ENCODE assay signal across 15 cellular contexts in the genomic region with DNA sequence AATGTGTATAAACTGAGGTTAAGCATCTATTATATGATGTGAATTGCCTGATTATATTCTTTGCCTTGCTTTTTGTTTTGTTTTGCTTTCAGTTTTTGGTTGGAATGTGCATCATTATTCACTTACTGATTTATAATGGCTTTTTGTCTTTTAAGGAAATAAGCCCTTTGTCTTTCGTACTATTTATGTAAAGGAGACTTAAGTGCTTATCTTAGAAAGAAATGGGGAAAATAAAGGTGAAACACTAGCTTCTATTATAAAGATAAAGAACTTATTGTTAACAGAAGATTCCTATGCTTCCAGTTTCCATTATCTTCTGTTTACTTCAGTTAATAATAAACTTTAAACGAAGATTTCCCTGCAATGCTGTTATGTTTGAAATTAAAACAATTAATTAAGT. TPM values are rescaled to one million over a fixed set of nuclear protein-coding genes. Genes with fewer than 3 reads are reported as not detected.
A peak's percentile ranks its signal among the peaks of the same experiment; 100 is the strongest.
DNase-seq lines count a peak whose midpoint lies in the region; ATAC-seq and TF ChIP-seq lines count a peak whose summit lies in the region.
"Had no signal": no experiment of that assay in that cellular context is flagged by ENCODE, and none has a peak within 500 bp of the region (broad histone marks: within the 10 kb centered on the region; RNA-seq: fewer than 3 reads in every experiment).

No MANE protein-coding gene starts in this region.

- no peak overlapping the region for H3K9ac ChIP-seq in HUES64 (ENCODE audit: low read depth, low read length)
- no peak overlapping the region for H3K9ac ChIP-seq in endodermal cell (ENCODE audit: extremely low read depth, low read length, poor library complexity, severe bottlenecking)
- H3K9ac ChIP-seq in neural progenitor cell = no peak overlapping the region

- no peaks in the 10 kb centered on the region for H3K79me2 ChIP-seq in neural progenitor cell (ENCODE audit: low read depth)

- H2AFZ ChIP-seq in neural progenitor cell (replicated peaks) = no peak overlapping the region

- H3K27ac ChIP-seq in HUES64 (ENCODE audit: low read depth, low read length) = peak overlapping the region; percentile 91
- no peak overlapping the region for H3K27ac ChIP-seq in endodermal cell (ENCODE audit: low read depth, low read length)
- H3K27ac ChIP-seq in neural progenitor cell = peak overlapping the region; percentile 57
- no peak overlapping the region for H3K27ac ChIP-seq in gastrocnemius medialis
- H3K27ac ChIP-seq: 22Rv1 had no signal

- BruUV-seq in Calu3 (replicated peaks; lab: Mats Ljungman, UMichigan) = no TSS peak

- TF ChIP-seq CTCF in Calu3 (IDR thresholded peaks at IDR 0.05; ENCODE audit: unreplicated experiment) = no peak
- TF ChIP-seq CTCF in endodermal cell (conservative IDR thresholded peaks at IDR 0.05) = no peak
- TF ChIP-seq CTCF in neural progenitor cell (IDR thresholded peaks at IDR 0.05) = no peak
- TF ChIP-seq CTCF in gastrocnemius medialis (IDR thresholded peaks at IDR 0.05 in 4 of 5, conservative IDR thresholded peaks at IDR 0.05 in 1 of 5) = no peak

- no CpG with 5 or more reads among the region's 2 CpGs for WGBS in HUES64
- WGBS in endodermal cell (ENCODE audit: insufficient coverage in 1 of 2, insufficient read length in 1 of 2), 2 experiments = 14% methylated on average over 1 of the region's 2 CpGs; no CpG with 5 or more reads in 1 of the 2 experiments

- H3K4me3 ChIP-seq in HUES64 (ENCODE audit: low read length) (no peak overlapping the region), endodermal cell (ENCODE audit: low read length) (no peak overlapping the region), neural progenitor cell (no peak overlapping the region), gastrocnemius medialis (no peak overlapping the region)
- H3K4me3 ChIP-seq: K562 had no signal

- H3K4me1 ChIP-seq in HUES64 (ENCODE audit: insufficient read depth, low read length) (peaks cover 63% of the 10 kb centered on the region), endodermal cell (ENCODE audit: control insufficient read depth, insufficient read depth, low read length) (peaks cover 7% of the 10 kb centered on the region), neural progenitor cell (peaks cover 29% of the 10 kb centered on the region), gastrocnemius medialis (no peaks in the 10 kb centered on the region)

- no peak for ATAC-seq in gastrocnemius medialis
- ATAC-seq: CD8-positive, alpha-beta T cell; K562 had no signal

- H3K36me3 ChIP-seq in HUES64 (ENCODE audit: insufficient read depth, low read length) = no peaks in the 10 kb centered on the region
- no peaks in the 10 kb centered on the region for H3K36me3 ChIP-seq in endodermal cell (ENCODE audit: control insufficient read depth, insufficient read depth, low read length)
- no peaks in the 10 kb centered on the region for H3K36me3 ChIP-seq in neural progenitor cell
- no peaks in the 10 kb centered on the region for H3K36me3 ChIP-seq in gastrocnemius medialis

- intact Hi-C loops in Calu3 (cut with micrococcal nuclease; ENCODE audit: unreplicated experiment) (no loop called here), posterior cingulate gyrus (cut with DNase I) (no loop called here), gastrocnemius medialis (cut with DNase I; ENCODE audit: low total_unique reads) (no loop called here)

- DNase-seq in Calu3 (no peak), endodermal cell (no peak), neural progenitor cell (ENCODE audit: low spot score) (no peak), posterior cingulate gyrus (no peak), NOMO-1 treated with DMSO at 0.1 percent for 48 hours (lab: John Stamatoyannopoulos, UW; ENCODE audit: unreplicated experiment) (no peak), gastrocnemius medialis (no peak)
- DNase-seq in stimulated activated CD4-positive, alpha-beta T cell treated with anti-CD3 and anti-CD28 coated beads, Interleukin-4, amount 100 ng/mL, for 4 hours = no peak
- DNase-seq: CD8-positive, alpha-beta T cell; COR-L47; DND-41; GDM1 had no signal

- H3K36me3 Mint-ChIP-seq in Calu3 (ENCODE audit: insufficient read depth, unreplicated experiment) = no peaks in the 10 kb centered on the region
- no peaks in the 10 kb centered on the region for H3K36me3 Mint-ChIP-seq in endodermal cell (ENCODE audit: low read depth)
- H3K36me3 Mint-ChIP-seq in neural progenitor cell = no peaks in the 10 kb centered on the region
- H3K36me3 Mint-ChIP-seq: CD14-positive monocyte; CD8-positive, alpha-beta T cell had no signal

- H3K27me3 Mint-ChIP-seq in Calu3 (ENCODE audit: unreplicated experiment) = no peaks in the 10 kb centered on the region
- H3K27me3 Mint-ChIP-seq in endodermal cell (ENCODE audit: insufficient read depth) = no peaks in the 10 kb centered on the region
- H3K27me3 Mint-ChIP-seq in neural progenitor cell (ENCODE audit: insufficient read depth, low read depth) = peaks cover 3% of the 10 kb centered on the region

- H3K4me1 Mint-ChIP-seq in Calu3 (ENCODE audit: low read depth, unreplicated experiment) (peaks cover 31% of the 10 kb centered on the region), endodermal cell (peaks cover 44% of the 10 kb centered on the region), neural progenitor cell (peaks cover 5% of the 10 kb centered on the region)
- H3K4me1 Mint-ChIP-seq: CD14-positive monocyte had no signal

- in situ Hi-C loops in gastrocnemius medialis (cut with MboI; ENCODE audit: low sequenced_read_pairs in 4 of 4) = no loop called here

- CTCF ChIA-PET in Calu3 (lab: Charles Lee) = no interaction called here

- no peak for TF ChIP-seq POLR2A in gastrocnemius medialis (IDR thresholded peaks at IDR 0.05)

- no peaks in the 10 kb centered on the region for H4K20me1 ChIP-seq in neural progenitor cell (ENCODE audit: low read depth)

- H3K27ac Mint-ChIP-seq in Calu3 (ENCODE audit: unreplicated experiment) (peak overlapping the region; percentile 52), endodermal cell (peak overlapping the region; percentile 69), neural progenitor cell (no peak overlapping the region)
- H3K27ac Mint-ChIP-seq: CD14-positive monocyte; CD8-positive, alpha-beta T cell had no signal

- H3K4me3 Mint-ChIP-seq in Calu3 (ENCODE audit: low read depth, unreplicated experiment) = peak overlapping the region; percentile 29
- H3K4me3 Mint-ChIP-seq in endodermal cell = no peak overlapping the region
- H3K4me3 Mint-ChIP-seq in neural progenitor cell = no peak overlapping the region
- H3K4me3 Mint-ChIP-seq: CD14-positive monocyte; CD8-positive, alpha-beta T cell had no signal

- H3F3A ChIP-seq in neural progenitor cell (ENCODE audit: low read depth) = no peaks in the 10 kb centered on the region

- H3K9me3 ChIP-seq in HUES64 (ENCODE audit: insufficient read depth, low read depth, low read length) (no peaks in the 10 kb centered on the region), endodermal cell (ENCODE audit: control insufficient read depth, low read length) (no peaks in the 10 kb centered on the region), neural progenitor cell (ENCODE audit: low read depth) (no peaks in the 10 kb centered on the region), gastrocnemius medialis (no peaks in the 10 kb centered on the region)

- peak overlapping the region; percentile 1 for H3K4me2 ChIP-seq in neural progenitor cell

- H3K27me3 ChIP-seq in HUES64 (ENCODE audit: insufficient read depth, low read length) = no peaks in the 10 kb centered on the region
- no peaks in the 10 kb centered on the region for H3K27me3 ChIP-seq in endodermal cell (ENCODE audit: control insufficient read depth, insufficient read depth, low read length, poor library complexity, severe bottlenecking)
- no peaks in the 10 kb centered on the region for H3K27me3 ChIP-seq in neural progenitor cell
- no peaks in the 10 kb centered on the region for H3K27me3 ChIP-seq in gastrocnemius medialis

- H3K9me3 Mint-ChIP-seq in Calu3 (ENCODE audit: low read depth, unreplicated experiment) = no peaks in the 10 kb centered on the region
- no peaks in the 10 kb centered on the region for H3K9me3 Mint-ChIP-seq in endodermal cell
- no peaks in the 10 kb centered on the region for H3K9me3 Mint-ChIP-seq in neural progenitor cell
- H3K9me3 Mint-ChIP-seq: CD14-positive monocyte; CD8-positive, alpha-beta T cell had no signal

RNA-seq across cellular contexts. Expression of gene COX7C, which starts 23.3 kb away (rescaled TPM):
- 730 and 859 TPM in 2 replicates for total RNA-seq in Calu3 (2022)
- 708 TPM for polyA plus RNA-seq in HUES64 (2013, experiment 1 of 2)
- 797 TPM for polyA plus RNA-seq in HUES64 (2013, experiment 2 of 2)
- 100 to 1,000 TPM; 912 to 930 TPM for total RNA-seq in endodermal cell
- 650 TPM for polyA plus RNA-seq in endodermal cell (2013, experiment 1 of 2)
- 596 TPM for polyA plus RNA-seq in endodermal cell (2013, experiment 2 of 2)
- total RNA-seq in neural progenitor cell (ENCODE audit: low replicate concordance) = 583 and 702 TPM in 2 replicates
- 100 to 1,000 TPM; 728 to 902 (median 817) TPM for total RNA-seq in gastrocnemius medialis

Comparison
In these comparisons a context has a peak if more than half of its experiments do, and no peak if none do; other contexts are left out.
1. H3K27ac ChIP-seq: peak in HUES64 (single experiment) and neural progenitor cell (single experiment); none in endodermal cell (single experiment) and gastrocnemius medialis (0 of 4).